14 cellular contexts compared by ENCODE assay signal in genomic region chr1:201013991-201014815, GRCh38. TPM values are rescaled to one million over a fixed set of nuclear protein-coding genes. Genes with fewer than 3 reads are reported as not detected.
A peak's percentile ranks its signal among the peaks of the same experiment; 100 is the strongest.
DNase-seq lines count a peak whose midpoint lies in the region; TF ChIP-seq lines count a peak whose summit lies in the region.
"Had no signal": no experiment of that assay in that cellular context is flagged by ENCODE, and none has a peak within 500 bp of the region (broad histone marks: within the 10 kb centered on the region; RNA-seq: fewer than 3 reads in every experiment).

No MANE protein-coding gene starts in this region.

- peak overlapping the region; percentile 50 for H3K9ac ChIP-seq in iPS-15b (ENCODE audit: low read depth, low read length)

- H3K27me3 ChIP-seq in iPS-15b (ENCODE audit: control insufficient read depth, insufficient read depth, low read length) (no peaks in the 10 kb centered on the region), uterus (no peaks in the 10 kb centered on the region)
- H3K27me3 ChIP-seq: Peyer's patch had no signal

- peak; percentile 52 for DNase-seq in DMS 273 (lab: John Stamatoyannopoulos, UW; ENCODE audit: unreplicated experiment)
- DNase-seq in DMS 273 treated with DMSO at 0.1 percent for 48 hours (lab: John Stamatoyannopoulos, UW): no peak
- DNase-seq in activated CD4-positive, alpha-beta memory T cell treated with anti-CD3 and anti-CD28 coated beads, Interleukin-2, amount 10 ng/mL, durations not matched to agents 7 days and 5 days: no peak
- DNase-seq in pons (ENCODE audit: low spot score): peak; percentile 49
- DNase-seq in stimulated activated CD4-positive, alpha-beta T cell treated with anti-CD3 and anti-CD28 coated beads, Interleukin-4, amount 100 ng/mL, for 1 hour: no peak
- no peak for DNase-seq in mucosa of gallbladder (ENCODE audit: low spot score)
- DNase-seq in uterus: no peak
- DNase-seq: activated B cell treated with CpG ODN at 0.5 μM for 24 hours, foreskin melanocyte, NCI-H187 treated with DMSO at 0.1 percent for 48 hours, Peyer's patch had no signal

- POLR2A ChIA-PET in activated CD4-positive, alpha-beta memory T cell treated with anti-CD3 and anti-CD28 coated beads, Interleukin-2, amount 10 ng/mL, durations not matched to agents 7 days and 5 days (lab: Charles Lee): interaction anchor here (1.3 to 11.1 kb wide), 5 partner anchors 10 to 43 kb away, joined by 3 to 178 read pairs (median 7); partner anchors contain the start of gene KIF21B

- peak overlapping the region; percentile 99 for H3K27ac Mint-ChIP-seq in activated CD4-positive, alpha-beta memory T cell treated with anti-CD3 and anti-CD28 coated beads, Interleukin-2, amount 10 ng/mL, durations not matched to agents 7 days and 5 days
- H3K27ac Mint-ChIP-seq: activated B cell treated with CpG ODN at 0.5 μM for 24 hours had no signal

- no peak for TF ChIP-seq CTCF in uterus (IDR thresholded peaks at IDR 0.05)

- CTCF ChIA-PET in activated CD4-positive, alpha-beta memory T cell treated with anti-CD3 and anti-CD28 coated beads, Interleukin-2, amount 10 ng/mL, durations not matched to agents 7 days and 5 days (lab: Charles Lee): interaction anchor here (0.6 to 8.9 kb wide), 5 partner anchors 8 to 265 kb away, joined by 3 to 91 read pairs (median 15); partner anchors contain the start of gene KIF21B

- H3K4me3 Mint-ChIP-seq in activated CD4-positive, alpha-beta memory T cell treated with anti-CD3 and anti-CD28 coated beads, Interleukin-2, amount 10 ng/mL, durations not matched to agents 7 days and 5 days: peak overlapping the region; percentile 58
- H3K4me3 Mint-ChIP-seq: activated B cell treated with CpG ODN at 0.5 μM for 24 hours had no signal

- H3K4me3 ChIP-seq in iPS-15b (ENCODE audit: low read depth, low read length) (peak overlapping the region; percentile 49), uterus (no peak overlapping the region)
- H3K4me3 ChIP-seq: Peyer's patch had no signal

- peaks cover 72% of the 10 kb centered on the region for H3K36me3 Mint-ChIP-seq in activated CD4-positive, alpha-beta memory T cell treated with anti-CD3 and anti-CD28 coated beads, Interleukin-2, amount 10 ng/mL, durations not matched to agents 7 days and 5 days (ENCODE audit: low read depth)

- peaks cover 26% of the 10 kb centered on the region for H3K4me1 ChIP-seq in iPS-15b (ENCODE audit: control insufficient read depth, insufficient read depth, low read length)
- H3K4me1 ChIP-seq in uterus: peaks cover 0 to 6% of the 10 kb centered on the region in 2 donors

- peaks cover 96% of the 10 kb centered on the region for H3K4me1 Mint-ChIP-seq in activated CD4-positive, alpha-beta memory T cell treated with anti-CD3 and anti-CD28 coated beads, Interleukin-2, amount 10 ng/mL, durations not matched to agents 7 days and 5 days

- intact Hi-C loops in uterus (cut with DNase I; ENCODE audit: low total_unique reads): no loop called here

- no peak for TF ChIP-seq POLR2A in uterus (IDR thresholded peaks at IDR 0.05)

- H3K27ac ChIP-seq in uterus: no peak overlapping the region
- H3K27ac ChIP-seq: 22Rv1, Peyer's patch had no signal

- no peaks in the 10 kb centered on the region for H3K9me3 ChIP-seq in iPS-15b (ENCODE audit: control insufficient read depth, insufficient read depth, low read length)
- no peaks in the 10 kb centered on the region for H3K9me3 ChIP-seq in uterus
- H3K9me3 ChIP-seq: Peyer's patch had no signal

- no peaks in the 10 kb centered on the region for H3K9me3 Mint-ChIP-seq in activated CD4-positive, alpha-beta memory T cell treated with anti-CD3 and anti-CD28 coated beads, Interleukin-2, amount 10 ng/mL, durations not matched to agents 7 days and 5 days
- H3K9me3 Mint-ChIP-seq: activated B cell treated with CpG ODN at 0.5 μM for 24 hours, neural crest cell had no signal

- H3K27me3 Mint-ChIP-seq in activated CD4-positive, alpha-beta memory T cell treated with anti-CD3 and anti-CD28 coated beads, Interleukin-2, amount 10 ng/mL, durations not matched to agents 7 days and 5 days: no peaks in the 10 kb centered on the region
- H3K27me3 Mint-ChIP-seq: activated B cell treated with CpG ODN at 0.5 μM for 24 hours had no signal

- no peaks in the 10 kb centered on the region for H3K36me3 ChIP-seq in iPS-15b (ENCODE audit: control insufficient read depth, insufficient read depth, low read length)
- no peaks in the 10 kb centered on the region for H3K36me3 ChIP-seq in uterus
- H3K36me3 ChIP-seq: Peyer's patch had no signal

RNA-seq across cellular contexts. Expression of gene KIF21B, which starts 9.3 kb away (rescaled TPM):
- total RNA-seq in activated CD4-positive, alpha-beta memory T cell treated with anti-CD3 and anti-CD28 coated beads, Interleukin-2, amount 10 ng/mL, durations not matched to agents 7 days and 5 days: 100 to 1,000 TPM; 175 to 180 TPM
- total RNA-seq in mucosa of gallbladder (4.9 TPM), uterus (10 to 100 TPM in 1 of 4 donors, 1 to 10 TPM in 2, under 1 TPM in 1; 0.29 to 11.3 (median 2.4) TPM)

Comparison
In these comparisons a context has a peak if more than half of its experiments do, and no peak if none do; other contexts are left out.
1. DNase-seq: peak in DMS 273 (single experiment) and pons (single experiment); none in DMS 273 treated with DMSO at 0.1 percent for 48 hours (single experiment), activated CD4-positive, alpha-beta memory T cell treated with anti-CD3 and anti-CD28 coated beads, Interleukin-2, amount 10 ng/mL, durations not matched to agents 7 days and 5 days (single experiment), stimulated activated CD4-positive, alpha-beta T cell treated with anti-CD3 and anti-CD28 coated beads, Interleukin-4, amount 100 ng/mL, for 1 hour (single experiment), mucosa of gallbladder (single experiment) and uterus (0 of 2).
2. RNA of gene KIF21B, which starts 9.3 kb away (total RNA-seq): 175 to 180 TPM in activated CD4-positive, alpha-beta memory T cell treated with anti-CD3 and anti-CD28 coated beads, Interleukin-2, amount 10 ng/mL, durations not matched to agents 7 days and 5 days; 4.9 TPM in mucosa of gallbladder (single experiment) and 0.29 to 11.3 TPM in uterus; every median in the first group is over 10 times any median in the second.